In genomic region chr16:87877942-87878507, GRCh38 we compare ENCODE assay signal across 12 cellular contexts. TPM values are rescaled to one million over a fixed set of nuclear protein-coding genes. Genes with fewer than 3 reads are reported as not detected.
A peak's percentile ranks its signal among the peaks of the same experiment; 100 is the strongest.
DNase-seq lines count a peak whose midpoint lies in the region; TF ChIP-seq lines count a peak whose summit lies in the region.
"Had no signal": no experiment of that assay in that cellular context is flagged by ENCODE, and none has a peak within 500 bp of the region (broad histone marks: within the 10 kb centered on the region; RNA-seq: fewer than 3 reads in every experiment).

No MANE protein-coding gene starts in this region.

- H3K4me1 Mint-ChIP-seq in immature natural killer cell: no peaks in the 10 kb centered on the region

- POLR2A ChIA-PET in A673 (lab: Charles Lee; ENCODE audit: low non-redundant PET): no interaction called here

- no peak for DNase-seq in A673 (ENCODE audit: low spot score)
- no peak for DNase-seq in WERI-Rb-1
- no peak for DNase-seq in fibroblast of mammary gland (ENCODE audit: low read depth)
- DNase-seq in GOT3 (lab: John Stamatoyannopoulos, UW): no peak
- no peak for DNase-seq in immature natural killer cell
- DNase-seq in EL: no peak
- DNase-seq in substantia nigra (lab: John Stamatoyannopoulos, UW): no peak
- DNase-seq: heart left ventricle, NCI-H1105 treated with DMSO at 0.1 percent for 48 hours had no signal

- TF ChIP-seq CTCF in A673 (conservative IDR thresholded peaks at IDR 0.05; ENCODE audit: low read depth, low read length) (0 out of 2 replicates have a peak, but pooled peaks have one; percentile 29), GM12873 (IDR thresholded peaks at IDR 0.05; ENCODE audit: insufficient read depth, low read depth, low read length, missing control alignments) (peak; percentile 48), WERI-Rb-1 (IDR thresholded peaks at IDR 0.05; ENCODE audit: low read depth, low read length) (peak; percentile 35; the same call in 1 of the 2 replicates), fibroblast of mammary gland (conservative IDR thresholded peaks at IDR 0.05; ENCODE audit: control insufficient read depth, insufficient read depth, low read depth, low read length) (peak; percentile 18)

- H3K27ac ChIP-seq in A673 (ENCODE audit: low read depth, low read length, poor library complexity, severe bottlenecking) (no peak overlapping the region), WERI-Rb-1 (no peak overlapping the region), substantia nigra (ENCODE audit: low read depth, low read length, poor library complexity, severe bottlenecking) (no peak overlapping the region)
- H3K27ac ChIP-seq: heart left ventricle had no signal

- H3K9me3 ChIP-seq in A673 (ENCODE audit: low read depth, low read length, poor library complexity, severe bottlenecking) (no peaks in the 10 kb centered on the region), WERI-Rb-1 (ENCODE audit: severe bottlenecking) (no peaks in the 10 kb centered on the region)
- H3K9me3 ChIP-seq: heart left ventricle had no signal

- H3K9me3 Mint-ChIP-seq in immature natural killer cell: peaks cover 0 to 2% (median 0%) of the 10 kb centered on the region in 6 donors
- H3K9me3 Mint-ChIP-seq: CD8-positive, alpha-beta memory T cell; central memory CD8-positive, alpha-beta T cell had no signal

- intact Hi-C loops in A673 (cut with micrococcal nuclease; ENCODE audit: unreplicated experiment): loop anchor here (10.0 kb wide), 1 partner anchor 293 kb away; no protein-coding TSS in a partner anchor

- BruUV-seq in A673 (replicated peaks; lab: Mats Ljungman, UMichigan): no TSS peak

- H3K27me3 Mint-ChIP-seq in immature natural killer cell (ENCODE audit: low read depth in 3 of 3): peaks cover 4 to 8% (median 5%) of the 10 kb centered on the region in 3 donors

- H3K4me3 ChIP-seq in A673 (ENCODE audit: low read depth, low read length, poor library complexity, severe bottlenecking) (no peak overlapping the region), WERI-Rb-1 (ENCODE audit: low read depth, low read length) (no peak overlapping the region), fibroblast of mammary gland (ENCODE audit: control insufficient read depth, low read depth, low read length) (no peak overlapping the region)
- H3K4me3 ChIP-seq: heart left ventricle had no signal

- no peaks in the 10 kb centered on the region for H3K36me3 Mint-ChIP-seq in immature natural killer cell
- H3K36me3 Mint-ChIP-seq: CD8-positive, alpha-beta memory T cell had no signal

- no peaks in the 10 kb centered on the region for H3K36me3 ChIP-seq in A673 (ENCODE audit: insufficient read depth, low read length, poor library complexity, severe bottlenecking)
- H3K36me3 ChIP-seq in WERI-Rb-1: no peaks in the 10 kb centered on the region
- H3K36me3 ChIP-seq: heart left ventricle had no signal

- H3K4me1 ChIP-seq in A673 (ENCODE audit: insufficient read depth, low read length, poor library complexity, severe bottlenecking): peaks cover 10% of the 10 kb centered on the region

- H3K27me3 ChIP-seq in A673 (replicated peaks; ENCODE audit: insufficient read depth, low read depth, low read length, poor library complexity) (no peaks in the 10 kb centered on the region), WERI-Rb-1 (ENCODE audit: insufficient read depth, low read depth, severe bottlenecking) (no peaks in the 10 kb centered on the region)

- CTCF ChIA-PET in A673 (lab: Charles Lee): no interaction called here

- no peak overlapping the region for H3K4me3 Mint-ChIP-seq in immature natural killer cell
- H3K4me3 Mint-ChIP-seq: central memory CD8-positive, alpha-beta T cell had no signal

- no peak overlapping the region for H3K27ac Mint-ChIP-seq in immature natural killer cell
- H3K27ac Mint-ChIP-seq: CD8-positive, alpha-beta memory T cell had no signal

RNA-seq across cellular contexts. Expression of gene SLC7A5, which starts 8.7 kb away (rescaled TPM):
- total RNA-seq in A673 (2021): 324 and 371 TPM in 2 replicates
- polyA plus RNA-seq in immature natural killer cell: 1 to 10 TPM; 2.6 to 7.3 (median 4.2) TPM

RNA-seq across cellular contexts. Expression of gene CA5A, which starts 58.3 kb away (rescaled TPM):
- total RNA-seq in A673 (2021): not detected in 2 replicates
- not detected for polyA plus RNA-seq in immature natural killer cell
- total RNA-seq: CD8-positive, alpha-beta memory T cell had no signal
- polyA plus RNA-seq: CD8-positive, alpha-beta memory T cell had no signal
